ENCODE assay signal across 1 cellular context in the genomic region with DNA sequence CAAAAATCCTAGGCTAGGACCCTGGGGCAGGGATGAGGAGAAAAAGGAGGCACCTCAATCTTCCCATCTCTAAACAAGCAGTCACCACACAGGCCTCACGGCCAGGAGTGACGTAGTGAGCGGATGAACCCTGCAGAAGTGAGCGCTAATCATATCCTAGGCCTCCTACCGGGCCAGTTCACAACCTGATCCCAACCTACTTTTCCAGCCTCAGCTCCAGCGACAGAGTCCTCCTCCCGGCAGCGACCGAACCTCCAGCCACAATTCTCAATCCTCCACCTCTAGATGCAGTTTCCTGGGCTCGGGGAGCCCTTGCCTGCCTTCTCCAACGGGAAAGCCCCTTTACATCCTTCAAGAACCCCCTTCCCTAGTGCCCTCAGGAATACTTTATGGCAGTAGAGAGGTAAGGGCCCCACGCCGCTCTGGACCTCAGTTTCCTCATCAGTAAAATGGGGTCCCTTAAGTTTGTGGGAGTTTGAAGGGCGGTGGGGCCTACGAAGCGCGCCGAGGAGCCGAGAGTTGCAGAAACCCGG.
TF ChIP-seq lines count a peak whose summit lies in the region.

No MANE protein-coding gene starts in this region.

TF ChIP-seq in HepG2, 621 proteins besides CTCF, POLR2A, EP300 and RAD21 (continues in another document):
- TF ChIP-seq ZNF282 (IDR thresholded peaks at IDR 0.05; ENCODE audit: partially characterized antibody) = no peak
- TF ChIP-seq ARHGAP35 (CRISPR knock-in tag; IDR thresholded peaks at IDR 0.05; ENCODE audit: borderline replicate concordance) = peak; percentile 83; the same call in 1 of the 2 replicates
- no peak; the same call in 1 of the 2 replicates for TF ChIP-seq ZSCAN29 (CRISPR knock-in tag; conservative IDR thresholded peaks at IDR 0.05)
- TF ChIP-seq SNAPC2 (CRISPR knock-in tag; IDR thresholded peaks at IDR 0.05) = no peak
- TF ChIP-seq, protein P1, sequence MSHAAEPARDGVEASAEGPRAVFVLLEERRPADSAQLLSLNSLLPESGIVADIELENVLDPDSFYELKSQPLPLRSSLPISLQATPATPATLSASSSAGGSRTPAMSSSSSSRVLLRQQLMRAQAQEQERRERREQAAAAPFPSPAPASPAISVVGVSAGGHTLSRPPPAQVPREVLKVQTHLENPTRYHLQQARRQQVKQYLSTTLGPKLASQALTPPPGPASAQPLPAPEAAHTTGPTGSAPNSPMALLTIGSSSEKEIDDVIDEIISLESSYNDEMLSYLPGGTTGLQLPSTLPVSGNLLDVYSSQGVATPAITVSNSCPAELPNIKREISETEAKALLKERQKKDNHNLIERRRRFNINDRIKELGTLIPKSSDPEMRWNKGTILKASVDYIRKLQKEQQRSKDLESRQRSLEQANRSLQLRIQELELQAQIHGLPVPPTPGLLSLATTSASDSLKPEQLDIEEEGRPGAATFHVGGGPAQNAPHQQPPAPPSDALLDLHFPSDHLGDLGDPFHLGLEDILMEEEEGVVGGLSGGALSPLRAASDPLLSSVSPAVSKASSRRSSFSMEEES (CRISPR knock-in tag; IDR thresholded peaks at IDR 0.05) = no peak
- no peak for TF ChIP-seq EED (CRISPR knock-in tag; IDR thresholded peaks at IDR 0.05)
- peak; percentile 17 for TF ChIP-seq NFKB2 (CRISPR knock-in tag; IDR thresholded peaks at IDR 0.05; ENCODE audit: borderline replicate concordance)
- TF ChIP-seq, protein P2, sequence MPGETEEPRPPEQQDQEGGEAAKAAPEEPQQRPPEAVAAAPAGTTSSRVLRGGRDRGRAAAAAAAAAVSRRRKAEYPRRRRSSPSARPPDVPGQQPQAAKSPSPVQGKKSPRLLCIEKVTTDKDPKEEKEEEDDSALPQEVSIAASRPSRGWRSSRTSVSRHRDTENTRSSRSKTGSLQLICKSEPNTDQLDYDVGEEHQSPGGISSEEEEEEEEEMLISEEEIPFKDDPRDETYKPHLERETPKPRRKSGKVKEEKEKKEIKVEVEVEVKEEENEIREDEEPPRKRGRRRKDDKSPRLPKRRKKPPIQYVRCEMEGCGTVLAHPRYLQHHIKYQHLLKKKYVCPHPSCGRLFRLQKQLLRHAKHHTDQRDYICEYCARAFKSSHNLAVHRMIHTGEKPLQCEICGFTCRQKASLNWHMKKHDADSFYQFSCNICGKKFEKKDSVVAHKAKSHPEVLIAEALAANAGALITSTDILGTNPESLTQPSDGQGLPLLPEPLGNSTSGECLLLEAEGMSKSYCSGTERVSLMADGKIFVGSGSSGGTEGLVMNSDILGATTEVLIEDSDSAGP (CRISPR knock-in tag; IDR thresholded peaks at IDR 0.05; ENCODE audit: borderline replicate concordance) = peak; percentile 61; the same call in 1 of the 2 replicates
- no peak for TF ChIP-seq SRSF1 (optimal IDR thresholded peaks at IDR 0.05; ENCODE audit: low read depth, low read length)
- no peak for TF ChIP-seq TGIF2 (CRISPR knock-in tag; IDR thresholded peaks at IDR 0.05)
- TF ChIP-seq, protein P3, sequence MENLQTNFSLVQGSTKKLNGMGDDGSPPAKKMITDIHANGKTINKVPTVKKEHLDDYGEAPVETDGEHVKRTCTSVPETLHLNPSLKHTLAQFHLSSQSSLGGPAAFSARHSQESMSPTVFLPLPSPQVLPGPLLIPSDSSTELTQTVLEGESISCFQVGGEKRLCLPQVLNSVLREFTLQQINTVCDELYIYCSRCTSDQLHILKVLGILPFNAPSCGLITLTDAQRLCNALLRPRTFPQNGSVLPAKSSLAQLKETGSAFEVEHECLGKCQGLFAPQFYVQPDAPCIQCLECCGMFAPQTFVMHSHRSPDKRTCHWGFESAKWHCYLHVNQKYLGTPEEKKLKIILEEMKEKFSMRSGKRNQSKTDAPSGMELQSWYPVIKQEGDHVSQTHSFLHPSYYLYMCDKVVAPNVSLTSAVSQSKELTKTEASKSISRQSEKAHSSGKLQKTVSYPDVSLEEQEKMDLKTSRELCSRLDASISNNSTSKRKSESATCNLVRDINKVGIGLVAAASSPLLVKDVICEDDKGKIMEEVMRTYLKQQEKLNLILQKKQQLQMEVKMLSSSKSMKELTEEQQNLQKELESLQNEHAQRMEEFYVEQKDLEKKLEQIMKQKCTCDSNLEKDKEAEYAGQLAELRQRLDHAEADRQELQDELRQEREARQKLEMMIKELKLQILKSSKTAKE (CRISPR knock-in tag; IDR thresholded peaks at IDR 0.05; ENCODE audit: borderline replicate concordance) = no peak
- TF ChIP-seq KDM2A (CRISPR knock-in tag; IDR thresholded peaks at IDR 0.05; ENCODE audit: borderline replicate concordance, low read depth) = peak; percentile 19; the same call in 1 of the 2 replicates
- TF ChIP-seq TSC22D2 (CRISPR knock-in tag; IDR thresholded peaks at IDR 0.05; ENCODE audit: borderline replicate concordance) = no peak
- TF ChIP-seq ZNF788 (CRISPR knock-in tag; IDR thresholded peaks at IDR 0.05; ENCODE audit: borderline replicate concordance) = no peak; the same call in 1 of the 2 replicates
- no peak for TF ChIP-seq ZNF549 (CRISPR knock-in tag; IDR thresholded peaks at IDR 0.05)
- no peak for TF ChIP-seq ZNF550 (CRISPR knock-in tag; IDR thresholded peaks at IDR 0.05; ENCODE audit: borderline replicate concordance)
- TF ChIP-seq, protein P4, sequence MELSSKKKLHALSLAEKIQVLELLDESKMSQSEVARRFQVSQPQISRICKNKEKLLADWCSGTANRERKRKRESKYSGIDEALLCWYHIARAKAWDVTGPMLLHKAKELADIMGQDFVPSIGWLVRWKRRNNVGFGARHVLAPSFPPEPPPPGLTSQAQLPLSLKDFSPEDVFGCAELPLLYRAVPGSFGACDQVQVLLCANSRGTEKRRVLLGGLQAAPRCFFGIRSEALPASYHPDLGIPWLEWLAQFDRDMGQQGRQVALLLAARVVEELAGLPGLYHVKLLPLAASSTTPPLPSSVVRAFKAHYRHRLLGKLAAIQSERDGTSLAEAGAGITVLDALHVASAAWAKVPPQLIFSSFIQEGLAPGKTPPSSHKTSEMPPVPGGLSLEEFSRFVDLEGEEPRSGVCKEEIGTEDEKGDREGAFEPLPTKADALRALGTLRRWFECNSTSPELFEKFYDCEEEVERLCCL (CRISPR knock-in tag; IDR thresholded peaks at IDR 0.05; ENCODE audit: borderline replicate concordance) = no peak
- TF ChIP-seq KMT2A (CRISPR knock-in tag; IDR thresholded peaks at IDR 0.05) = 0 out of 2 replicates have a peak, but pooled peaks have one; percentile 8
- TF ChIP-seq ZNF709 (CRISPR knock-in tag; IDR thresholded peaks at IDR 0.05) = peak; percentile 54; the same call in 1 of the 2 replicates
- TF ChIP-seq, protein P5, sequence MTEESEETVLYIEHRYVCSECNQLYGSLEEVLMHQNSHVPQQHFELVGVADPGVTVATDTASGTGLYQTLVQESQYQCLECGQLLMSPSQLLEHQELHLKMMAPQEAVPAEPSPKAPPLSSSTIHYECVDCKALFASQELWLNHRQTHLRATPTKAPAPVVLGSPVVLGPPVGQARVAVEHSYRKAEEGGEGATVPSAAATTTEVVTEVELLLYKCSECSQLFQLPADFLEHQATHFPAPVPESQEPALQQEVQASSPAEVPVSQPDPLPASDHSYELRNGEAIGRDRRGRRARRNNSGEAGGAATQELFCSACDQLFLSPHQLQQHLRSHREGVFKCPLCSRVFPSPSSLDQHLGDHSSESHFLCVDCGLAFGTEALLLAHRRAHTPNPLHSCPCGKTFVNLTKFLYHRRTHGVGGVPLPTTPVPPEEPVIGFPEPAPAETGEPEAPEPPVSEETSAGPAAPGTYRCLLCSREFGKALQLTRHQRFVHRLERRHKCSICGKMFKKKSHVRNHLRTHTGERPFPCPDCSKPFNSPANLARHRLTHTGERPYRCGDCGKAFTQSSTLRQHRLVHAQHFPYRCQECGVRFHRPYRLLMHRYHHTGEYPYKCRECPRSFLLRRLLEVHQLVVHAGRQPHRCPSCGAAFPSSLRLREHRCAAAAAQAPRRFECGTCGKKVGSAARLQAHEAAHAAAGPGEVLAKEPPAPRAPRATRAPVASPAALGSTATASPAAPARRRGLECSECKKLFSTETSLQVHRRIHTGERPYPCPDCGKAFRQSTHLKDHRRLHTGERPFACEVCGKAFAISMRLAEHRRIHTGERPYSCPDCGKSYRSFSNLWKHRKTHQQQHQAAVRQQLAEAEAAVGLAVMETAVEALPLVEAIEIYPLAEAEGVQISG (CRISPR knock-in tag; IDR thresholded peaks at IDR 0.05) = no peak
- no peak for TF ChIP-seq HNRNPLL (IDR thresholded peaks at IDR 0.05; ENCODE audit: low read depth, low read length, poor library complexity, severe bottlenecking)
- TF ChIP-seq ZNF878 (CRISPR knock-in tag; IDR thresholded peaks at IDR 0.05) = no peak
- TF ChIP-seq PRPF4 (IDR thresholded peaks at IDR 0.05; ENCODE audit: low read depth, low read length, poor library complexity, severe bottlenecking) = no peak
- TF ChIP-seq ZNF703 (CRISPR knock-in tag; IDR thresholded peaks at IDR 0.05; ENCODE audit: borderline replicate concordance) = 0 out of 2 replicates have a peak, but pooled peaks have one; percentile 19
- TF ChIP-seq, protein P6, sequence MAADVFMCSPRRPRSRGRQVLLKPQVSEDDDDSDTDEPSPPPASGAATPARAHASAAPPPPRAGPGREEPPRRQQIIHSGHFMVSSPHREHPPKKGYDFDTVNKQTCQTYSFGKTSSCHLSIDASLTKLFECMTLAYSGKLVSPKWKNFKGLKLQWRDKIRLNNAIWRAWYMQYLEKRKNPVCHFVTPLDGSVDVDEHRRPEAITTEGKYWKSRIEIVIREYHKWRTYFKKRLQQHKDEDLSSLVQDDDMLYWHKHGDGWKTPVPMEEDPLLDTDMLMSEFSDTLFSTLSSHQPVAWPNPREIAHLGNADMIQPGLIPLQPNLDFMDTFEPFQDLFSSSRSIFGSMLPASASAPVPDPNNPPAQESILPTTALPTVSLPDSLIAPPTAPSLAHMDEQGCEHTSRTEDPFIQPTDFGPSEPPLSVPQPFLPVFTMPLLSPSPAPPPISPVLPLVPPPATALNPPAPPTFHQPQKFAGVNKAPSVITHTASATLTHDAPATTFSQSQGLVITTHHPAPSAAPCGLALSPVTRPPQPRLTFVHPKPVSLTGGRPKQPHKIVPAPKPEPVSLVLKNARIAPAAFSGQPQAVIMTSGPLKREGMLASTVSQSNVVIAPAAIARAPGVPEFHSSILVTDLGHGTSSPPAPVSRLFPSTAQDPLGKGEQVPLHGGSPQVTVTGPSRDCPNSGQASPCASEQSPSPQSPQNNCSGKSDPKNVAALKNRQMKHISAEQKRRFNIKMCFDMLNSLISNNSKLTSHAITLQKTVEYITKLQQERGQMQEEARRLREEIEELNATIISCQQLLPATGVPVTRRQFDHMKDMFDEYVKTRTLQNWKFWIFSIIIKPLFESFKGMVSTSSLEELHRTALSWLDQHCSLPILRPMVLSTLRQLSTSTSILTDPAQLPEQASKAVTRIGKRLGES (CRISPR knock-in tag; IDR thresholded peaks at IDR 0.05; ENCODE audit: borderline replicate concordance) = no peak
- no peak for TF ChIP-seq MTA3 (CRISPR knock-in tag; IDR thresholded peaks at IDR 0.05)
- TF ChIP-seq MIER3 (CRISPR knock-in tag; IDR thresholded peaks at IDR 0.05; ENCODE audit: borderline replicate concordance) = no peak
- TF ChIP-seq THAP11 (CRISPR knock-in tag; IDR thresholded peaks at IDR 0.05) = no peak
- TF ChIP-seq, protein P7, sequence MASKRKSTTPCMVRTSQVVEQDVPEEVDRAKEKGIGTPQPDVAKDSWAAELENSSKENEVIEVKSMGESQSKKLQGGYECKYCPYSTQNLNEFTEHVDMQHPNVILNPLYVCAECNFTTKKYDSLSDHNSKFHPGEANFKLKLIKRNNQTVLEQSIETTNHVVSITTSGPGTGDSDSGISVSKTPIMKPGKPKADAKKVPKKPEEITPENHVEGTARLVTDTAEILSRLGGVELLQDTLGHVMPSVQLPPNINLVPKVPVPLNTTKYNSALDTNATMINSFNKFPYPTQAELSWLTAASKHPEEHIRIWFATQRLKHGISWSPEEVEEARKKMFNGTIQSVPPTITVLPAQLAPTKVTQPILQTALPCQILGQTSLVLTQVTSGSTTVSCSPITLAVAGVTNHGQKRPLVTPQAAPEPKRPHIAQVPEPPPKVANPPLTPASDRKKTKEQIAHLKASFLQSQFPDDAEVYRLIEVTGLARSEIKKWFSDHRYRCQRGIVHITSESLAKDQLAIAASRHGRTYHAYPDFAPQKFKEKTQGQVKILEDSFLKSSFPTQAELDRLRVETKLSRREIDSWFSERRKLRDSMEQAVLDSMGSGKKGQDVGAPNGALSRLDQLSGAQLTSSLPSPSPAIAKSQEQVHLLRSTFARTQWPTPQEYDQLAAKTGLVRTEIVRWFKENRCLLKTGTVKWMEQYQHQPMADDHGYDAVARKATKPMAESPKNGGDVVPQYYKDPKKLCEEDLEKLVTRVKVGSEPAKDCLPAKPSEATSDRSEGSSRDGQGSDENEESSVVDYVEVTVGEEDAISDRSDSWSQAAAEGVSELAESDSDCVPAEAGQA (IDR thresholded peaks at IDR 0.05; ENCODE audit: low read depth) = no peak
- TF ChIP-seq, protein P7 (CRISPR knock-in tag; IDR thresholded peaks at IDR 0.05; ENCODE audit: borderline replicate concordance) = no peak
- TF ChIP-seq ZNF225 (CRISPR knock-in tag; IDR thresholded peaks at IDR 0.05) = no peak
- no peak for TF ChIP-seq EHMT2 (IDR thresholded peaks at IDR 0.05; ENCODE audit: borderline replicate concordance, low read depth, low read length)
- TF ChIP-seq PLRG1 (conservative IDR thresholded peaks at IDR 0.05) = no peak
- TF ChIP-seq, protein P8, sequence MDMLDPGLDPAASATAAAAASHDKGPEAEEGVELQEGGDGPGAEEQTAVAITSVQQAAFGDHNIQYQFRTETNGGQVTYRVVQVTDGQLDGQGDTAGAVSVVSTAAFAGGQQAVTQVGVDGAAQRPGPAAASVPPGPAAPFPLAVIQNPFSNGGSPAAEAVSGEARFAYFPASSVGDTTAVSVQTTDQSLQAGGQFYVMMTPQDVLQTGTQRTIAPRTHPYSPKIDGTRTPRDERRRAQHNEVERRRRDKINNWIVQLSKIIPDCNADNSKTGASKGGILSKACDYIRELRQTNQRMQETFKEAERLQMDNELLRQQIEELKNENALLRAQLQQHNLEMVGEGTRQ (IDR thresholded peaks at IDR 0.05; ENCODE audit: low read depth, low read length) = no peak
- TF ChIP-seq, protein P8 (CRISPR knock-in tag; IDR thresholded peaks at IDR 0.05; ENCODE audit: borderline replicate concordance) = no peak
